15 cellular contexts compared by ENCODE assay signal in genomic region chr6:4910060-4910746, GRCh38.
A peak's percentile ranks its signal among the peaks of the same experiment; 100 is the strongest.
DNase-seq lines count a peak whose midpoint lies in the region; TF ChIP-seq lines count a peak whose summit lies in the region.
"Had no signal": no experiment of that assay in that cellular context is flagged by ENCODE, and none has a peak within 500 bp of the region (broad histone marks: within the 10 kb centered on the region; RNA-seq: fewer than 3 reads in every experiment).

No MANE protein-coding gene starts in this region.

- H4K91ac ChIP-seq in trophoblast cell (ENCODE audit: low read depth, low read length): no peak overlapping the region

- H3K9me3 Mint-ChIP-seq in CD14-positive monocyte: no peaks in the 10 kb centered on the region

- peak overlapping the region in 1 of 7 donors; percentile 5 for H3K27ac Mint-ChIP-seq in CD14-positive monocyte

- CTCF ChIA-PET in GM10248 (lab: Yijun Ruan, JAX): interaction anchor here (1.6 kb wide), 1 partner anchor 9 kb away, joined by 4 read pairs; no protein-coding TSS in a partner anchor

- peaks cover 31% of the 10 kb centered on the region for H3K4me1 Mint-ChIP-seq in CD14-positive monocyte

- no peaks in the 10 kb centered on the region for H3K27me3 ChIP-seq in trophoblast cell (ENCODE audit: insufficient read depth, low read length)
- H3K27me3 ChIP-seq: SJCRH30 had no signal

- intact Hi-C loops in CD14-positive monocyte (cut with micrococcal nuclease): no loop called here

- peaks cover 29 to 41% of the 10 kb centered on the region in 2 donors for H3K36me3 Mint-ChIP-seq in CD14-positive monocyte

- no peaks in the 10 kb centered on the region for H3K79me1 ChIP-seq in trophoblast cell (ENCODE audit: low read length)

- peaks cover 14 to 24% of the 10 kb centered on the region in 2 experiments for H3K4me1 ChIP-seq in trophoblast cell (ENCODE audit: control insufficient read depth in 1 of 2, insufficient read depth in 2 of 2, low read length in 2 of 2)
- H3K4me1 ChIP-seq: SJCRH30 had no signal

- POLR2A ChIA-PET in GM10248 (lab: Yijun Ruan, JAX): no interaction called here

- no peak overlapping the region for H2BK120ac ChIP-seq in trophoblast cell (ENCODE audit: insufficient read depth, low read length, poor library complexity)

- no peak overlapping the region for H2AFZ ChIP-seq in trophoblast cell (ENCODE audit: insufficient read depth, low read length, poor library complexity)

- no peak overlapping the region for H3K4me3 Mint-ChIP-seq in CD14-positive monocyte

- no peak overlapping the region for H3K4me3 ChIP-seq in trophoblast cell (ENCODE audit: low read depth, low read length)
- H3K4me3 ChIP-seq: SJCRH30 had no signal

- DNase-seq in H4 (ENCODE audit: low spot score) (peak; percentile 49), NCI-H2081 (lab: John Stamatoyannopoulos, UW) (peak; percentile 16 to 89), astrocyte of the hippocampus (ENCODE audit: low read depth, low spot score) (peak; percentile 31), trophoblast cell (no peak), CD14-positive monocyte (ENCODE audit: low spot score) (no peak), T-helper 9 cell (no peak), GM10248 (ENCODE audit: extremely low spot score) (no peak)
- DNase-seq: activated CD8-positive, alpha-beta memory T cell treated with anti-CD3 and anti-CD28 coated beads for 24 hours; activated naive CD4-positive, alpha-beta T cell treated with Interleukin-2 at 50 U/mL for 16 hours; H7; left cardiac atrium; naive B cell; stimulated activated naive CD8-positive, alpha-beta T cell treated with anti-CD3 and anti-CD28 coated beads, Interleukin-15, Interleukin-2, amounts not matched to agents 100 U/mL and 50 U/mL, for 24 hours had no signal

- H3K36me3 ChIP-seq in trophoblast cell (ENCODE audit: control insufficient read depth in 1 of 2, insufficient read depth in 2 of 2, low read length in 2 of 2): peaks cover 20 to 21% of the 10 kb centered on the region in 2 experiments

- H3K4me2 ChIP-seq in trophoblast cell (ENCODE audit: low read length): no peak overlapping the region

- WGBS in trophoblast cell (ENCODE audit: extremely low coverage, insufficient coverage, insufficient read length): no CpG with 5 or more reads among the region's 8 CpGs

- H2AK5ac ChIP-seq in trophoblast cell (ENCODE audit: low read length): no peak overlapping the region

- H3K9me3 ChIP-seq in trophoblast cell (ENCODE audit: insufficient read depth, low read depth, low read length): no peaks in the 10 kb centered on the region
- H3K9me3 ChIP-seq: SJCRH30 had no signal

- no peak overlapping the region for H4K8ac ChIP-seq in trophoblast cell (ENCODE audit: low read depth, low read length)

- no peak overlapping the region for H2BK12ac ChIP-seq in trophoblast cell (ENCODE audit: low read length)

- H3K27ac ChIP-seq in trophoblast cell (ENCODE audit: low read depth, low read length): no peak overlapping the region
- H3K27ac ChIP-seq: epithelial cell of prostate, SJCRH30 had no signal

- no peak overlapping the region for H3K18ac ChIP-seq in trophoblast cell (ENCODE audit: low read length)

- no peak overlapping the region for H3K23ac ChIP-seq in trophoblast cell (ENCODE audit: low read length)

- H3K79me2 ChIP-seq in trophoblast cell (ENCODE audit: control insufficient read depth, insufficient read depth, low read length, poor library complexity): peaks cover 11% of the 10 kb centered on the region

- TF ChIP-seq CTCF in CD14-positive monocyte (IDR thresholded peaks at IDR 0.05): no peak
- TF ChIP-seq CTCF in GM10248 (IDR thresholded peaks at IDR 0.05; ENCODE audit: control extremely low read depth, extremely low read depth, low read depth, missing control alignments): no peak

- H3K14ac ChIP-seq in trophoblast cell (ENCODE audit: low read length): no peak overlapping the region

- peaks cover 0 to 3% (median 1%) of the 10 kb centered on the region in 3 donors for H3K27me3 Mint-ChIP-seq in CD14-positive monocyte (ENCODE audit: low read depth in 3 of 3)
- H3K27me3 Mint-ChIP-seq: naive B cell had no signal

- no peak overlapping the region for H3K9ac ChIP-seq in trophoblast cell (ENCODE audit: low read length)

- H2BK5ac ChIP-seq in trophoblast cell (ENCODE audit: low read depth, low read length, poor library complexity): no peak overlapping the region

- H4K12ac ChIP-seq in trophoblast cell (ENCODE audit: low read depth, low read length): no peak overlapping the region

- H3K4ac ChIP-seq in trophoblast cell (ENCODE audit: low read depth, low read length): peak overlapping the region; percentile 77

Comparison
In these comparisons a context has a peak if more than half of its experiments do, and no peak if none do; other contexts are left out.
1. DNase-seq: peak in H4 (single experiment), NCI-H2081 (2 of 2) and astrocyte of the hippocampus (single experiment); none in trophoblast cell (0 of 2), CD14-positive monocyte (single experiment), T-helper 9 cell (single experiment) and GM10248 (single experiment).